Comparison of ENCODE assay signal across 16 cellular contexts in genomic region chr13:80447747-80448146, GRCh38.
"Had no signal": no experiment of that assay in that cellular context is flagged by ENCODE, and none has a peak within 500 bp of the region (broad histone marks: within the 10 kb centered on the region; RNA-seq: fewer than 3 reads in every experiment).

No MANE protein-coding gene starts in this region.

- H3K36me3 ChIP-seq: esophagus muscularis mucosa, neutrophil, thyroid gland had no signal

- H3K9me3 ChIP-seq: esophagus muscularis mucosa, neutrophil, thyroid gland had no signal

- H3K27me3 ChIP-seq: dorsolateral prefrontal cortex, esophagus muscularis mucosa, neutrophil, thyroid gland had no signal

- H3K4me3 Mint-ChIP-seq: activated naive CD8-positive, alpha-beta T cell; naive thymus-derived CD4-positive, alpha-beta T cell had no signal

- DNase-seq: activated CD4-positive, alpha-beta T cell treated with anti-CD3 and anti-CD28 coated beads, Interleukin-2, amount 50 U/mL, for 4 hours; activated CD4-positive, CD25-positive, alpha-beta regulatory T cell treated with anti-CD3 and anti-CD28 coated beads, Interleukin-2, amount 50 U/mL, for 72 hours; activated gamma-delta T cell; activated T-cell treated with anti-CD3 and anti-CD28 coated beads, Interleukin-2, amount 50 U/mL, for 1 hour; cerebellar nuclear complex; dorsolateral prefrontal cortex; foreskin fibroblast; left cardiac atrium; mammary epithelial cell; naive thymus-derived CD4-positive, alpha-beta T cell; posterior cingulate gyrus; thyroid gland had no signal

- ATAC-seq: naive thymus-derived CD4-positive, alpha-beta T cell had no signal

- H3K27ac ChIP-seq: dorsolateral prefrontal cortex, esophagus muscularis mucosa, neutrophil, skin epidermis, thyroid gland had no signal

- H3K4me1 ChIP-seq: thyroid gland had no signal

- H3K4me3 ChIP-seq: dorsolateral prefrontal cortex, esophagus muscularis mucosa, skin epidermis, thyroid gland had no signal

- H3K36me3 Mint-ChIP-seq: activated naive CD8-positive, alpha-beta T cell; naive thymus-derived CD4-positive, alpha-beta T cell had no signal

- H3K27ac Mint-ChIP-seq: activated naive CD8-positive, alpha-beta T cell; naive thymus-derived CD4-positive, alpha-beta T cell had no signal
